Comparison of ENCODE assay signal across 26 cellular contexts in genomic region chr3:10635446-10636076, GRCh38.
DNase-seq lines count a peak whose midpoint lies in the region; TF ChIP-seq lines count a peak whose summit lies in the region.
"Had no signal": no experiment of that assay in that cellular context is flagged by ENCODE, and none has a peak within 500 bp of the region (broad histone marks: within the 10 kb centered on the region; RNA-seq: fewer than 3 reads in every experiment).

No MANE protein-coding gene starts in this region.

- H4K91ac ChIP-seq in neuronal stem cell (ENCODE audit: low read depth, low read length, poor library complexity) = no peak overlapping the region

- H2AFZ ChIP-seq in neuronal stem cell (ENCODE audit: low read length) = no peak overlapping the region
- H2AFZ ChIP-seq: PC-9 had no signal

- H3K9ac ChIP-seq in neuronal stem cell (ENCODE audit: low read depth, low read length, poor library complexity) = peak overlapping the region; percentile 38

- H4K8ac ChIP-seq in neuronal stem cell (ENCODE audit: low read depth, low read length) = no peak overlapping the region

- H3K27ac ChIP-seq in neuronal stem cell (replicated peaks; ENCODE audit: low read length) (no peak overlapping the region), esophagus squamous epithelium (no peak overlapping the region)
- H3K27ac ChIP-seq: 22Rv1, C4-2B, PC-9, SJSA1 had no signal

- no peak overlapping the region for H3K23ac ChIP-seq in neuronal stem cell (ENCODE audit: low read depth, low read length, poor library complexity)

- no peak for TF ChIP-seq CTCF in esophagus squamous epithelium (IDR thresholded peaks at IDR 0.05)

- H3K9me3 ChIP-seq in neuronal stem cell (replicated peaks in 1 of 2; ENCODE audit: control insufficient read depth in 2 of 2, insufficient read depth in 1 of 2, low read depth in 1 of 2, low read length in 2 of 2) (peaks cover 0 to 2% of the 10 kb centered on the region in 2 donors), esophagus squamous epithelium (peaks cover 0 to 18% (median 4%) of the 10 kb centered on the region in 3 donors)
- H3K9me3 ChIP-seq: SJSA1 had no signal

- H2BK12ac ChIP-seq in neuronal stem cell (ENCODE audit: low read length) = no peak overlapping the region

- no peak overlapping the region for H3K4me2 ChIP-seq in neuronal stem cell (ENCODE audit: insufficient read depth, low read length, poor library complexity, severe bottlenecking)
- H3K4me2 ChIP-seq: PC-9 had no signal

- H2BK120ac ChIP-seq in neuronal stem cell (ENCODE audit: low read depth, low read length) = no peak overlapping the region

- H3K14ac ChIP-seq in neuronal stem cell (ENCODE audit: low read length) = no peak overlapping the region

- H3K4me3 ChIP-seq in neuronal stem cell (ENCODE audit: low read length in 2 of 2) (no peak overlapping the region), esophagus squamous epithelium (no peak overlapping the region)
- H3K4me3 ChIP-seq: K562, PC-9, SJSA1 had no signal

- DNase-seq in DMS 273 (lab: John Stamatoyannopoulos, UW; ENCODE audit: unreplicated experiment) (peak; percentile 55), DMS 273 treated with DMSO at 0.1 percent for 48 hours (lab: John Stamatoyannopoulos, UW) (no peak), G401 (ENCODE audit: low spot score) (peak; percentile 72), NCI-H524 (lab: John Stamatoyannopoulos, UW) (peak; percentile 87 to 88), neuronal stem cell (ENCODE audit: low spot score) (no peak), esophagus squamous epithelium (lab: John Stamatoyannopoulos, UW) (no peak), GM19238 (ENCODE audit: insufficient read length, low spot score) (no peak), SW 1271 (lab: John Stamatoyannopoulos, UW) (no peak)
- DNase-seq: CD8-positive, alpha-beta memory T cell; DMS153; DND-41; Kasumi-1; MV-4-11; NCI-H1105; NCI-H1436 treated with DMSO at 0.1 percent for 48 hours; NCI-H2029; NCI-H2227 treated with DMSO at 0.1 percent for 48 hours; NCI-H510A; NCI-H748 treated with DMSO at 0.1 percent for 48 hours; NK-92 treated with Interleukin-12 subunit alpha and Interleukin-12 subunit beta, amount 100 ng/mL, for 24 hours; PC-9; Right ventricle myocardium superior had no signal

- no peak for TF ChIP-seq POLR2A in esophagus squamous epithelium (IDR thresholded peaks at IDR 0.05)

- intact Hi-C loops in esophagus squamous epithelium (cut with DNase I) = no loop called here

- no peaks in the 10 kb centered on the region for H3K36me3 ChIP-seq in neuronal stem cell (replicated peaks in 1 of 2; ENCODE audit: control insufficient read depth in 2 of 2, insufficient read depth in 2 of 2, low read length in 2 of 2)
- no peaks in the 10 kb centered on the region for H3K36me3 ChIP-seq in esophagus squamous epithelium
- H3K36me3 ChIP-seq: SJSA1 had no signal

- no peaks in the 10 kb centered on the region for H3K27me3 ChIP-seq in neuronal stem cell (ENCODE audit: control insufficient read depth in 3 of 3, insufficient read depth in 3 of 3, low read depth in 1 of 3, low read length in 3 of 3)
- peaks cover 0 to 30% (median 0%) of the 10 kb centered on the region in 4 donors for H3K27me3 ChIP-seq in esophagus squamous epithelium
- H3K27me3 ChIP-seq: SJSA1 had no signal

- in situ Hi-C loops in G401 (cut with HindIII; ENCODE audit: low sequenced_read_pairs) = no loop called here

- H2AK5ac ChIP-seq in neuronal stem cell (ENCODE audit: low read depth, low read length) = no peak overlapping the region

- no peak overlapping the region for H2BK15ac ChIP-seq in neuronal stem cell (ENCODE audit: low read length)

- WGBS in neuronal stem cell (ENCODE audit: extremely low coverage in 2 of 2, insufficient read length in 2 of 2, insufficient replicate concordance in 1 of 2), 2 donors = no CpG with 5 or more reads among the region's 7 CpGs
- 72 to 86% methylated on average over 3 to 6 of the region's 7 CpGs for WGBS in esophagus squamous epithelium, 2 donors

- H3K4ac ChIP-seq in neuronal stem cell (ENCODE audit: low read length) = no peak overlapping the region

- peak overlapping the region; percentile 62 for H3K18ac ChIP-seq in neuronal stem cell (ENCODE audit: low read length)

- no peak overlapping the region for H2BK5ac ChIP-seq in neuronal stem cell (ENCODE audit: low read length)

- peaks cover 0 to 4% of the 10 kb centered on the region in 2 donors for H3K4me1 ChIP-seq in neuronal stem cell (ENCODE audit: control insufficient read depth in 2 of 2, insufficient read depth in 1 of 2, low read depth in 1 of 2, low read length in 2 of 2)
- no peaks in the 10 kb centered on the region for H3K4me1 ChIP-seq in esophagus squamous epithelium
- H3K4me1 ChIP-seq: SJSA1 had no signal

- H3K79me1 ChIP-seq in neuronal stem cell (ENCODE audit: low read depth, low read length) = no peaks in the 10 kb centered on the region

Comparison
In these comparisons a context has a peak if more than half of its experiments do, and no peak if none do; other contexts are left out.
1. DNase-seq: peak in DMS 273 (single experiment), G401 (single experiment) and NCI-H524 (2 of 2); none in DMS 273 treated with DMSO at 0.1 percent for 48 hours (single experiment), neuronal stem cell (single experiment), esophagus squamous epithelium (single experiment), GM19238 (single experiment) and SW 1271 (0 of 2).